In genomic region chr13:100394005-100394695, GRCh38 we compare ENCODE assay signal across 8 cellular contexts.
DNase-seq lines count a peak whose midpoint lies in the region; ATAC-seq lines count a peak whose summit lies in the region.

No MANE protein-coding gene starts in this region.

- no peaks in the 10 kb centered on the region for H3K36me3 ChIP-seq in mesodermal cell (ENCODE audit: control insufficient read depth, insufficient read depth, low read length)

- no peak overlapping the region for H3K4me3 Mint-ChIP-seq in T-helper 17 cell

- peak; percentile 48 for DNase-seq in AG08396 (ENCODE audit: low spot score)
- no peak for DNase-seq in T-helper 17 cell
- no peak for DNase-seq in NCI-H1048 (lab: John Stamatoyannopoulos, UW)
- no peak for DNase-seq in Kasumi-1 (lab: John Stamatoyannopoulos, UW)
- no peak for DNase-seq in D341Med (ENCODE audit: low spot score)

- WGBS in mesodermal cell (ENCODE audit: insufficient coverage in 2 of 2), 2 experiments: 100% methylated on average over 1 of the region's 9 CpGs

- H3K27ac ChIP-seq in mesodermal cell (ENCODE audit: low read depth, low read length, severe bottlenecking): peak overlapping the region; percentile 86

- peaks cover 25% of the 10 kb centered on the region for H3K4me1 ChIP-seq in mesodermal cell (ENCODE audit: control insufficient read depth, insufficient read depth, low read length, poor library complexity, severe bottlenecking)

- H3K36me3 Mint-ChIP-seq in T-helper 17 cell (ENCODE audit: low read depth): no peaks in the 10 kb centered on the region

- peak; percentile 96 for ATAC-seq in GM18517 (IDR thresholded peaks at IDR 0.05; ENCODE audit: unreplicated experiment)
- ATAC-seq in HG02884 (IDR thresholded peaks at IDR 0.05; ENCODE audit: unreplicated experiment): peak; percentile 87
- ATAC-seq in T-helper 17 cell: peak; percentile 30

- no peak overlapping the region for H3K4me3 ChIP-seq in mesodermal cell (ENCODE audit: extremely low read depth, insufficient read depth, low read length, poor library complexity, severe bottlenecking)

- H3K9me3 ChIP-seq in T-helper 17 cell (ENCODE audit: control insufficient read depth, low read length, poor library complexity, severe bottlenecking): no peaks in the 10 kb centered on the region
- no peaks in the 10 kb centered on the region for H3K9me3 ChIP-seq in mesodermal cell (ENCODE audit: control insufficient read depth, low read length)

- no peak overlapping the region for H3K27ac Mint-ChIP-seq in T-helper 17 cell

- no peaks in the 10 kb centered on the region for H3K27me3 Mint-ChIP-seq in T-helper 17 cell

- no peaks in the 10 kb centered on the region for H3K4me1 Mint-ChIP-seq in T-helper 17 cell

Comparison
In these comparisons a context has a peak if more than half of its experiments do, and no peak if none do; other contexts are left out.
1. ATAC-seq: peak in every context shown above with its lines; median percentile 96 in GM18517; 87 in HG02884; 30 in T-helper 17 cell.